In the genomic region with DNA sequence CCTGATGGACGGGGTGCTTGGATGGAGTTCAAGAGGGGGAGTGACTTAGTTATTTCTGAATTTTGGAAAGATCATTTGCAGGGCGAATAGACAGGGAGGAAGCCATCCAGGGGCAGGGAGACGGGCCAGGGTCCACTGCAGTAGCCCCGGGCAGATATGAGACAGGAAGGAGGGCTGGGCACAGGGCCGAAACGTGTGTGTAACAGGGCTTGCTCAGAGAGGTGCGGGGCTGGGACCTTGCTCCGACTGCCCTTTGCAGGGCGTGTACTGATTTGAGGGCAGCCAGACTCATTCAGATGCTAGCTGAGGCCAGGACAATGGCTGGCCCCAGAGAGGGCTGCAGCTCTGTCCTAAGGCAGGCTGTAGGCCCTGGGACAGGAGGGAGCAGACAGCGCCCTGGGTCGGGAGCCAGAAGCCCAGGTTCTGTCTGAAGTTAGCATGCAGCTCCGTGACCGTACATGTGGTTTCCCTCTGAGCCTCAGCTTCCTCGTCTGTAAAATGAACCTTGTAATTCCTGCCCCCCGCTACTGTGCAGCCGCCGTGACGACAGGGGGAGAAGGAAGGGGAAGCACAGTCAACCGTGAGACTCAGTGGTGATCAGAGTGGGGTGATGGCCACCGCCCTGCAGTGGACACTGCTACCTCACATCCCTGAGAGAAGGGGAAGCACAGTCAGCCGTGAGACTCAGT, we compare ENCODE assay signal across 17 cellular contexts.
"Had no signal": no experiment of that assay in that cellular context is flagged by ENCODE, and none has a peak within 500 bp of the region (broad histone marks: within the 10 kb centered on the region; RNA-seq: fewer than 3 reads in every experiment).

No MANE protein-coding gene starts in this region.

- H3K27ac ChIP-seq: foreskin keratinocyte, right atrium auricular region, sigmoid colon, skin epidermis, thyroid gland, uterus had no signal

- H3K27me3 Mint-ChIP-seq: type B pancreatic cell had no signal

- H3K4me3 Mint-ChIP-seq: immature natural killer cell, nephron, type B pancreatic cell had no signal

- DNase-seq: dermis blood vessel endothelial cell; erythroblast; foreskin keratinocyte; immature natural killer cell; left ventricle myocardium superior; mesenchymal stem cell; naive B cell; sigmoid colon; stimulated activated CD4-positive, alpha-beta T cell treated with anti-CD3 and anti-CD28 coated beads, Interleukin-12 subunit alpha, Interleukin-12 subunit beta, amount 100 ng/mL, for 4 hours; stimulated activated naive CD4-positive, alpha-beta T cell; thyroid gland; uterus had no signal

- H3K4me3 ChIP-seq: lung, right atrium auricular region, sigmoid colon, skin epidermis, thyroid gland, uterus had no signal

- H3K4me1 Mint-ChIP-seq: immature natural killer cell, naive B cell, nephron had no signal

- H3K4me1 ChIP-seq: foreskin keratinocyte, right atrium auricular region, sigmoid colon, thyroid gland, uterus had no signal

- H3K9me3 ChIP-seq: thyroid gland had no signal

- H3K36me3 ChIP-seq: right atrium auricular region, sigmoid colon, thyroid gland, uterus had no signal

- H3K27ac Mint-ChIP-seq: immature natural killer cell, naive B cell, nephron, type B pancreatic cell had no signal

- H3K27me3 ChIP-seq: right atrium auricular region, thyroid gland, uterus had no signal
